In genomic region chr1:19466112-19466561, GRCh38 we compare ENCODE assay signal across 14 cellular contexts. TPM values are rescaled to one million over a fixed set of nuclear protein-coding genes. Genes with fewer than 3 reads are reported as not detected.
A peak's percentile ranks its signal among the peaks of the same experiment; 100 is the strongest.
DNase-seq lines count a peak whose midpoint lies in the region; ATAC-seq and TF ChIP-seq lines count a peak whose summit lies in the region.
"Had no signal": no experiment of that assay in that cellular context is flagged by ENCODE, and none has a peak within 500 bp of the region (broad histone marks: within the 10 kb centered on the region; RNA-seq: fewer than 3 reads in every experiment).

No MANE protein-coding gene starts in this region.

- peaks cover 6% of the 10 kb centered on the region for H3K36me3 ChIP-seq in upper lobe of right lung
- H3K36me3 ChIP-seq: right atrium auricular region had no signal

- peaks cover 4% of the 10 kb centered on the region for H3K36me3 Mint-ChIP-seq in activated naive CD4-positive, alpha-beta T cell treated with anti-CD3 and anti-CD28 coated beads, Interleukin-2, amount 50 U/mL, for 24 hours
- H3K36me3 Mint-ChIP-seq in dendritic cell treated with granulocyte-macrophage colony-stimulating factor and Interleukin-4, amounts not matched to agents 40 ng/mL and 50 ng/mL, for 4 days (ENCODE audit: low read depth): peaks cover 78% of the 10 kb centered on the region
- no peaks in the 10 kb centered on the region for H3K36me3 Mint-ChIP-seq in natural killer cell
- peaks cover 4% of the 10 kb centered on the region for H3K36me3 Mint-ChIP-seq in progenitor cell of endocrine pancreas (ENCODE audit: insufficient read depth)

- peak overlapping the region; percentile 58 for H3K27ac ChIP-seq in upper lobe of right lung

- intact Hi-C loops in dendritic cell treated with granulocyte-macrophage colony-stimulating factor and Interleukin-4, amounts not matched to agents 40 ng/mL and 50 ng/mL, for 4 days (cut with micrococcal nuclease): no loop called here
- intact Hi-C loops in natural killer cell (cut with micrococcal nuclease): no loop called here
- intact Hi-C loops in upper lobe of right lung (cut with DNase I): no loop called here

- H3K4me3 ChIP-seq in upper lobe of right lung: no peak overlapping the region
- H3K4me3 ChIP-seq: heart right ventricle, right atrium auricular region had no signal

- TF ChIP-seq CTCF in natural killer cell (IDR thresholded peaks at IDR 0.05) (no peak), upper lobe of right lung (IDR thresholded peaks at IDR 0.05) (no peak), progenitor cell of endocrine pancreas (IDR thresholded peaks at IDR 0.05; ENCODE audit: unreplicated experiment) (no peak)

- H3K9me3 ChIP-seq in upper lobe of right lung: no peaks in the 10 kb centered on the region
- H3K9me3 ChIP-seq: heart right ventricle, right atrium auricular region, SK-N-SH had no signal

- ATAC-seq in natural killer cell: no peak
- no peak for ATAC-seq in upper lobe of right lung
- no peak for ATAC-seq in GM21367 (IDR thresholded peaks at IDR 0.05; ENCODE audit: unreplicated experiment)
- ATAC-seq: heart right ventricle had no signal

- H3K9me3 Mint-ChIP-seq in activated naive CD4-positive, alpha-beta T cell treated with anti-CD3 and anti-CD28 coated beads, Interleukin-2, amount 50 U/mL, for 24 hours: no peaks in the 10 kb centered on the region
- H3K9me3 Mint-ChIP-seq in dendritic cell treated with granulocyte-macrophage colony-stimulating factor and Interleukin-4, amounts not matched to agents 40 ng/mL and 50 ng/mL, for 4 days: no peaks in the 10 kb centered on the region
- H3K9me3 Mint-ChIP-seq in natural killer cell: no peaks in the 10 kb centered on the region
- H3K9me3 Mint-ChIP-seq in progenitor cell of endocrine pancreas (ENCODE audit: low read depth): no peaks in the 10 kb centered on the region

- no peak for DNase-seq in activated naive CD4-positive, alpha-beta T cell (lab: John Stamatoyannopoulos, UW)
- no peak for DNase-seq in natural killer cell
- DNase-seq in upper lobe of right lung: no peak
- DNase-seq in progenitor cell of endocrine pancreas (ENCODE audit: low spot score, unreplicated experiment): no peak
- DNase-seq in activated CD4-positive, CD25-positive, alpha-beta regulatory T cell (lab: John Stamatoyannopoulos, UW): no peak
- DNase-seq: activated CD4-positive, alpha-beta T cell treated with anti-CD3 and anti-CD28 coated beads, Interleukin-2, amount 50 U/mL, for 48 hours; effector CD8-positive, alpha-beta T cell; heart right ventricle; NCI-H1930; SK-N-SH had no signal

- no peaks in the 10 kb centered on the region for H3K27me3 ChIP-seq in upper lobe of right lung
- H3K27me3 ChIP-seq: heart right ventricle, right atrium auricular region had no signal

- no peaks in the 10 kb centered on the region for H3K27me3 Mint-ChIP-seq in activated naive CD4-positive, alpha-beta T cell treated with anti-CD3 and anti-CD28 coated beads, Interleukin-2, amount 50 U/mL, for 24 hours
- no peaks in the 10 kb centered on the region for H3K27me3 Mint-ChIP-seq in dendritic cell treated with granulocyte-macrophage colony-stimulating factor and Interleukin-4, amounts not matched to agents 40 ng/mL and 50 ng/mL, for 4 days
- H3K27me3 Mint-ChIP-seq in natural killer cell (ENCODE audit: low read depth in 2 of 2) (no peaks in the 10 kb centered on the region), progenitor cell of endocrine pancreas (no peaks in the 10 kb centered on the region)

- peaks cover 95% of the 10 kb centered on the region for H3K4me1 Mint-ChIP-seq in activated naive CD4-positive, alpha-beta T cell treated with anti-CD3 and anti-CD28 coated beads, Interleukin-2, amount 50 U/mL, for 24 hours
- peaks cover 87% of the 10 kb centered on the region for H3K4me1 Mint-ChIP-seq in dendritic cell treated with granulocyte-macrophage colony-stimulating factor and Interleukin-4, amounts not matched to agents 40 ng/mL and 50 ng/mL, for 4 days (ENCODE audit: low read depth)
- peaks cover 70 to 81% of the 10 kb centered on the region in 2 donors for H3K4me1 Mint-ChIP-seq in natural killer cell
- H3K4me1 Mint-ChIP-seq in progenitor cell of endocrine pancreas (ENCODE audit: low read depth): peaks cover 26% of the 10 kb centered on the region

- peaks cover 74% of the 10 kb centered on the region for H3K4me1 ChIP-seq in upper lobe of right lung

- peak overlapping the region; percentile 93 for H3K27ac Mint-ChIP-seq in activated naive CD4-positive, alpha-beta T cell treated with anti-CD3 and anti-CD28 coated beads, Interleukin-2, amount 50 U/mL, for 24 hours
- peak overlapping the region; percentile 25 for H3K27ac Mint-ChIP-seq in dendritic cell treated with granulocyte-macrophage colony-stimulating factor and Interleukin-4, amounts not matched to agents 40 ng/mL and 50 ng/mL, for 4 days
- H3K27ac Mint-ChIP-seq in natural killer cell (peak overlapping the region; percentile 89 to 92), progenitor cell of endocrine pancreas (no peak overlapping the region)

- H3K4me3 Mint-ChIP-seq in activated naive CD4-positive, alpha-beta T cell treated with anti-CD3 and anti-CD28 coated beads, Interleukin-2, amount 50 U/mL, for 24 hours: peak overlapping the region; percentile 7
- H3K4me3 Mint-ChIP-seq in dendritic cell treated with granulocyte-macrophage colony-stimulating factor and Interleukin-4, amounts not matched to agents 40 ng/mL and 50 ng/mL, for 4 days: no peak overlapping the region
- peak overlapping the region; percentile 13 for H3K4me3 Mint-ChIP-seq in natural killer cell
- H3K4me3 Mint-ChIP-seq in progenitor cell of endocrine pancreas (ENCODE audit: low read depth): no peak overlapping the region

RNA-seq across cellular contexts. Expression of gene CAPZB, which starts 19.2 kb away (rescaled TPM):
- 100 to 1,000 TPM; 369 to 393 (median 375) TPM for total RNA-seq in natural killer cell
- 237 TPM for total RNA-seq in upper lobe of right lung
- 189 and 211 TPM in 2 replicates for total RNA-seq in progenitor cell of endocrine pancreas

Comparison
In these comparisons a context has a peak if more than half of its experiments do, and no peak if none do; other contexts are left out.
1. H3K4me3 Mint-ChIP-seq: peak in activated naive CD4-positive, alpha-beta T cell treated with anti-CD3 and anti-CD28 coated beads, Interleukin-2, amount 50 U/mL, for 24 hours (single experiment) and natural killer cell (single experiment); none in dendritic cell treated with granulocyte-macrophage colony-stimulating factor and Interleukin-4, amounts not matched to agents 40 ng/mL and 50 ng/mL, for 4 days (single experiment) and progenitor cell of endocrine pancreas (single experiment).